ENCODE assay signal across 1 cellular context in genomic region chr6:44237813-44238433, GRCh38.
TF ChIP-seq lines count a peak whose summit lies in the region.

No MANE protein-coding gene starts in this region.

TF ChIP-seq in HepG2, 621 proteins besides CTCF, POLR2A, EP300 and RAD21 (continued from another document and continues in another):
- TF ChIP-seq FOXC1 (CRISPR knock-in tag; IDR thresholded peaks at IDR 0.05; ENCODE audit: borderline replicate concordance) (no peak; the same call in 1 of the 2 replicates), ZBTB1 (CRISPR knock-in tag; IDR thresholded peaks at IDR 0.05; ENCODE audit: borderline replicate concordance) (no peak), ZBTB7B (CRISPR knock-in tag; IDR thresholded peaks at IDR 0.05) (peak; percentile 65), AGO2 (optimal IDR thresholded peaks at IDR 0.05; ENCODE audit: low read depth, low read length) (peak; percentile 92), KDM4B (CRISPR knock-in tag; IDR thresholded peaks at IDR 0.05) (no peak), THRA (CRISPR knock-in tag; IDR thresholded peaks at IDR 0.05; ENCODE audit: borderline replicate concordance) (peak; percentile 29; the same call in 1 of the 2 replicates), ZNF549 (CRISPR knock-in tag; IDR thresholded peaks at IDR 0.05) (no peak), SPEN (CRISPR knock-in tag; IDR thresholded peaks at IDR 0.05; ENCODE audit: low read depth) (peak; percentile 58; the same call in 1 of the 2 replicates), RBAK (CRISPR knock-in tag; IDR thresholded peaks at IDR 0.05) (no peak), KAT8 (CRISPR knock-in tag; IDR thresholded peaks at IDR 0.05) (peak; percentile 64), ZC3H13 (CRISPR knock-in tag; IDR thresholded peaks at IDR 0.05) (peak; percentile 88), MAFG (CRISPR knock-in tag; IDR thresholded peaks at IDR 0.05) (no peak), NKX3-1 (CRISPR knock-in tag; IDR thresholded peaks at IDR 0.05) (no peak), RBM22 (optimal IDR thresholded peaks at IDR 0.05; ENCODE audit: low read length) (peak; percentile 28), ERF (CRISPR knock-in tag; IDR thresholded peaks at IDR 0.05) (peak; percentile 40; the same call in 1 of the 2 replicates), ZNF101 (CRISPR knock-in tag; IDR thresholded peaks at IDR 0.05; ENCODE audit: borderline replicate concordance, low read depth) (no peak), KLF9 (CRISPR knock-in tag; IDR thresholded peaks at IDR 0.05; ENCODE audit: low read depth) (0 out of 2 replicates have a peak, but pooled peaks have one; percentile 35), ARHGAP35 (CRISPR knock-in tag; IDR thresholded peaks at IDR 0.05; ENCODE audit: borderline replicate concordance) (peak; percentile 81; the same call in 1 of the 2 replicates), ZBTB26 (CRISPR knock-in tag; IDR thresholded peaks at IDR 0.05; ENCODE audit: borderline replicate concordance) (no peak), ZGPAT (CRISPR knock-in tag; IDR thresholded peaks at IDR 0.05) (peak; percentile 90), SKI (IDR thresholded peaks at IDR 0.05; ENCODE audit: partially characterized antibody) (peak; percentile 61), HMGXB3 (CRISPR knock-in tag; IDR thresholded peaks at IDR 0.05; ENCODE audit: borderline replicate concordance) (peak; percentile 67; the same call in 1 of the 2 replicates), HOMEZ (CRISPR knock-in tag; IDR thresholded peaks at IDR 0.05; ENCODE audit: low read depth) (peak; percentile 23; the same call in 1 of the 2 replicates), ZNF143 (CRISPR knock-in tag; IDR thresholded peaks at IDR 0.05) (no peak; the same call in 1 of the 2 replicates), GATA4 (IDR thresholded peaks at IDR 0.05; ENCODE audit: borderline replicate concordance, low read depth) (0 out of 2 replicates have a peak, but pooled peaks have one; percentile 13), POLR2G (IDR thresholded peaks at IDR 0.05; ENCODE audit: low read depth, low read length) (peak; percentile 80), HBP1 (CRISPR knock-in tag; IDR thresholded peaks at IDR 0.05; ENCODE audit: low read depth) (no peak), ASH2L (IDR thresholded peaks at IDR 0.05; ENCODE audit: insufficient read length, low read depth, low read length) (peak; percentile 79), ZNF468 (CRISPR knock-in tag; IDR thresholded peaks at IDR 0.05) (no peak), ATF3 (CRISPR knock-in tag; IDR thresholded peaks at IDR 0.05) (peak; percentile 99), KLF13 (CRISPR knock-in tag; IDR thresholded peaks at IDR 0.05) (peak; percentile 86; the same call in 1 of the 2 replicates), HDAC2 (CRISPR knock-in tag; IDR thresholded peaks at IDR 0.05) (peak; percentile 44; the same call in 1 of the 2 replicates), BATF2 (CRISPR knock-in tag; IDR thresholded peaks at IDR 0.05) (0 out of 2 replicates have a peak, but pooled peaks have one; percentile 33), ZNF407 (CRISPR knock-in tag; IDR thresholded peaks at IDR 0.05; ENCODE audit: not compliant biosample characterization) (no peak), MXD1 (CRISPR knock-in tag; IDR thresholded peaks at IDR 0.05) (peak; percentile 1; the same call in 1 of the 2 replicates), ZKSCAN5 (CRISPR knock-in tag; IDR thresholded peaks at IDR 0.05) (no peak)
